1 cellular context compared by ENCODE assay signal in the genomic region with DNA sequence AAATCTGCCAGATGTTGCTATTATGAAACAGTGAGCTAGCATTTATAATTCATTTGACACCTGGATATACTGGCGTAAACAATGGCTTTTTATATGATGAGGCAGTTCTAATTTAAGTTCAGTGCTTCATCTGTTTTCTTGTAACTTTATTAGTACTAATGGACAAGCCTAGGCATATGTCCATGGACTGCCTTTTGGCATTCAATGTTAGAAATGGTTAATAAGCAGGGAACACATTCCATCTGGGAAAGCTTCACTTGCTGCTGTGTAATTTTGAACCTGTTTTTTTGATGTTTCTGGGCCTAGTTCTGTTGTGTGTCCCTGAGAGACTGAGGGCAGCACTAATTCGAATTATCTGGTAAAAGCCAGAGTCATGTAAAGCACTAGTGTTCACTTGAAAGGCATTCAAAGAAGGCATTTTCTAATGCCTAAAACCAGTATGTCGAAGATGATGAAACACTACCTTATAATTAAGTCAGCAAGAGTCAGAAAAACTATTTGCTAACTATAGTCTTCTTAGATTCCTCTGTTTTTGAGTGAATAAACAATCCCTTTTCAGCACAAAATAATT.
TF ChIP-seq lines count a peak whose summit lies in the region.

No MANE protein-coding gene starts in this region.

TF ChIP-seq in K562, 482 proteins besides CTCF, POLR2A, EP300 and RAD21 (continued from another document and continues in another):
- no peak for TF ChIP-seq TFE3 (CRISPR knock-in tag; IDR thresholded peaks at IDR 0.05)
- no peak for TF ChIP-seq ETV6 (IDR thresholded peaks at IDR 0.05; ENCODE audit: borderline replicate concordance in 1 of 2, low read depth in 2 of 2, low read length in 1 of 2)
- TF ChIP-seq ETV6 (CRISPR knock-in tag; IDR thresholded peaks at IDR 0.05; ENCODE audit: borderline replicate concordance), result no peak
- no peak for TF ChIP-seq XRCC3 (IDR thresholded peaks at IDR 0.05)
- no peak for TF ChIP-seq STAT5A (IDR thresholded peaks at IDR 0.05; ENCODE audit: borderline replicate concordance, low read length)
- TF ChIP-seq DNMT1 (IDR thresholded peaks at IDR 0.05), result no peak
- no peak for TF ChIP-seq TCF7 (IDR thresholded peaks at IDR 0.05; ENCODE audit: borderline replicate concordance)
- TF ChIP-seq, protein P1, sequence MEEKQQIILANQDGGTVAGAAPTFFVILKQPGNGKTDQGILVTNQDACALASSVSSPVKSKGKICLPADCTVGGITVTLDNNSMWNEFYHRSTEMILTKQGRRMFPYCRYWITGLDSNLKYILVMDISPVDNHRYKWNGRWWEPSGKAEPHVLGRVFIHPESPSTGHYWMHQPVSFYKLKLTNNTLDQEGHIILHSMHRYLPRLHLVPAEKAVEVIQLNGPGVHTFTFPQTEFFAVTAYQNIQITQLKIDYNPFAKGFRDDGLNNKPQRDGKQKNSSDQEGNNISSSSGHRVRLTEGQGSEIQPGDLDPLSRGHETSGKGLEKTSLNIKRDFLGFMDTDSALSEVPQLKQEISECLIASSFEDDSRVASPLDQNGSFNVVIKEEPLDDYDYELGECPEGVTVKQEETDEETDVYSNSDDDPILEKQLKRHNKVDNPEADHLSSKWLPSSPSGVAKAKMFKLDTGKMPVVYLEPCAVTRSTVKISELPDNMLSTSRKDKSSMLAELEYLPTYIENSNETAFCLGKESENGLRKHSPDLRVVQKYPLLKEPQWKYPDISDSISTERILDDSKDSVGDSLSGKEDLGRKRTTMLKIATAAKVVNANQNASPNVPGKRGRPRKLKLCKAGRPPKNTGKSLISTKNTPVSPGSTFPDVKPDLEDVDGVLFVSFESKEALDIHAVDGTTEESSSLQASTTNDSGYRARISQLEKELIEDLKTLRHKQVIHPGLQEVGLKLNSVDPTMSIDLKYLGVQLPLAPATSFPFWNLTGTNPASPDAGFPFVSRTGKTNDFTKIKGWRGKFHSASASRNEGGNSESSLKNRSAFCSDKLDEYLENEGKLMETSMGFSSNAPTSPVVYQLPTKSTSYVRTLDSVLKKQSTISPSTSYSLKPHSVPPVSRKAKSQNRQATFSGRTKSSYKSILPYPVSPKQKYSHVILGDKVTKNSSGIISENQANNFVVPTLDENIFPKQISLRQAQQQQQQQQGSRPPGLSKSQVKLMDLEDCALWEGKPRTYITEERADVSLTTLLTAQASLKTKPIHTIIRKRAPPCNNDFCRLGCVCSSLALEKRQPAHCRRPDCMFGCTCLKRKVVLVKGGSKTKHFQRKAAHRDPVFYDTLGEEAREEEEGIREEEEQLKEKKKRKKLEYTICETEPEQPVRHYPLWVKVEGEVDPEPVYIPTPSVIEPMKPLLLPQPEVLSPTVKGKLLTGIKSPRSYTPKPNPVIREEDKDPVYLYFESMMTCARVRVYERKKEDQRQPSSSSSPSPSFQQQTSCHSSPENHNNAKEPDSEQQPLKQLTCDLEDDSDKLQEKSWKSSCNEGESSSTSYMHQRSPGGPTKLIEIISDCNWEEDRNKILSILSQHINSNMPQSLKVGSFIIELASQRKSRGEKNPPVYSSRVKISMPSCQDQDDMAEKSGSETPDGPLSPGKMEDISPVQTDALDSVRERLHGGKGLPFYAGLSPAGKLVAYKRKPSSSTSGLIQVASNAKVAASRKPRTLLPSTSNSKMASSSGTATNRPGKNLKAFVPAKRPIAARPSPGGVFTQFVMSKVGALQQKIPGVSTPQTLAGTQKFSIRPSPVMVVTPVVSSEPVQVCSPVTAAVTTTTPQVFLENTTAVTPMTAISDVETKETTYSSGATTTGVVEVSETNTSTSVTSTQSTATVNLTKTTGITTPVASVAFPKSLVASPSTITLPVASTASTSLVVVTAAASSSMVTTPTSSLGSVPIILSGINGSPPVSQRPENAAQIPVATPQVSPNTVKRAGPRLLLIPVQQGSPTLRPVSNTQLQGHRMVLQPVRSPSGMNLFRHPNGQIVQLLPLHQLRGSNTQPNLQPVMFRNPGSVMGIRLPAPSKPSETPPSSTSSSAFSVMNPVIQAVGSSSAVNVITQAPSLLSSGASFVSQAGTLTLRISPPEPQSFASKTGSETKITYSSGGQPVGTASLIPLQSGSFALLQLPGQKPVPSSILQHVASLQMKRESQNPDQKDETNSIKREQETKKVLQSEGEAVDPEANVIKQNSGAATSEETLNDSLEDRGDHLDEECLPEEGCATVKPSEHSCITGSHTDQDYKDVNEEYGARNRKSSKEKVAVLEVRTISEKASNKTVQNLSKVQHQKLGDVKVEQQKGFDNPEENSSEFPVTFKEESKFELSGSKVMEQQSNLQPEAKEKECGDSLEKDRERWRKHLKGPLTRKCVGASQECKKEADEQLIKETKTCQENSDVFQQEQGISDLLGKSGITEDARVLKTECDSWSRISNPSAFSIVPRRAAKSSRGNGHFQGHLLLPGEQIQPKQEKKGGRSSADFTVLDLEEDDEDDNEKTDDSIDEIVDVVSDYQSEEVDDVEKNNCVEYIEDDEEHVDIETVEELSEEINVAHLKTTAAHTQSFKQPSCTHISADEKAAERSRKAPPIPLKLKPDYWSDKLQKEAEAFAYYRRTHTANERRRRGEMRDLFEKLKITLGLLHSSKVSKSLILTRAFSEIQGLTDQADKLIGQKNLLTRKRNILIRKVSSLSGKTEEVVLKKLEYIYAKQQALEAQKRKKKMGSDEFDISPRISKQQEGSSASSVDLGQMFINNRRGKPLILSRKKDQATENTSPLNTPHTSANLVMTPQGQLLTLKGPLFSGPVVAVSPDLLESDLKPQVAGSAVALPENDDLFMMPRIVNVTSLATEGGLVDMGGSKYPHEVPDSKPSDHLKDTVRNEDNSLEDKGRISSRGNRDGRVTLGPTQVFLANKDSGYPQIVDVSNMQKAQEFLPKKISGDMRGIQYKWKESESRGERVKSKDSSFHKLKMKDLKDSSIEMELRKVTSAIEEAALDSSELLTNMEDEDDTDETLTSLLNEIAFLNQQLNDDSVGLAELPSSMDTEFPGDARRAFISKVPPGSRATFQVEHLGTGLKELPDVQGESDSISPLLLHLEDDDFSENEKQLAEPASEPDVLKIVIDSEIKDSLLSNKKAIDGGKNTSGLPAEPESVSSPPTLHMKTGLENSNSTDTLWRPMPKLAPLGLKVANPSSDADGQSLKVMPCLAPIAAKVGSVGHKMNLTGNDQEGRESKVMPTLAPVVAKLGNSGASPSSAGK (IDR thresholded peaks at IDR 0.05), result 0 out of 2 replicates have a peak, but pooled peaks have one; percentile 19
- TF ChIP-seq MYC (IDR thresholded peaks at IDR 0.05; ENCODE audit: low read depth, low read length), result no peak
- no peak for TF ChIP-seq MYC (CRISPR knock-in tag; IDR thresholded peaks at IDR 0.05; ENCODE audit: borderline replicate concordance, low read depth)
- no peak for TF ChIP-seq XRCC5 (IDR thresholded peaks at IDR 0.05; ENCODE audit: low read depth, low read length)
- 0 out of 2 replicates have a peak, but pooled peaks have one; percentile 49 for TF ChIP-seq SMAD4 (CRISPR knock-in tag; conservative IDR thresholded peaks at IDR 0.05)
- TF ChIP-seq GMEB1 (CRISPR knock-in tag; IDR thresholded peaks at IDR 0.05), result no peak
- no peak for TF ChIP-seq GTF2F1 (IDR thresholded peaks at IDR 0.05; ENCODE audit: low read depth, low read length)
- no peak for TF ChIP-seq POU5F1 (IDR thresholded peaks at IDR 0.05; ENCODE audit: borderline replicate concordance, low read depth, low read length, partially characterized antibody)
- TF ChIP-seq CHAMP1 (IDR thresholded peaks at IDR 0.05), result no peak
- peak; percentile 60; the same call in 1 of the 2 replicates for TF ChIP-seq CEBPG (CRISPR knock-in tag; IDR thresholded peaks at IDR 0.05)
- peak; percentile 61 to 93 for TF ChIP-seq CEBPG (tag; conservative IDR thresholded peaks at IDR 0.05 in 1 of 2, IDR thresholded peaks at IDR 0.05 in 1 of 2)
- no peak for TF ChIP-seq ZNF121 (CRISPR knock-in tag; conservative IDR thresholded peaks at IDR 0.05)
- no peak for TF ChIP-seq ARID2 (IDR thresholded peaks at IDR 0.05)
- no peak for TF ChIP-seq HES1 (IDR thresholded peaks at IDR 0.05; ENCODE audit: low read depth)
- TF ChIP-seq L3MBTL2 (IDR thresholded peaks at IDR 0.05), result 0 out of 2 replicates have a peak, but pooled peaks have one; percentile 21
- TF ChIP-seq, protein P2, sequence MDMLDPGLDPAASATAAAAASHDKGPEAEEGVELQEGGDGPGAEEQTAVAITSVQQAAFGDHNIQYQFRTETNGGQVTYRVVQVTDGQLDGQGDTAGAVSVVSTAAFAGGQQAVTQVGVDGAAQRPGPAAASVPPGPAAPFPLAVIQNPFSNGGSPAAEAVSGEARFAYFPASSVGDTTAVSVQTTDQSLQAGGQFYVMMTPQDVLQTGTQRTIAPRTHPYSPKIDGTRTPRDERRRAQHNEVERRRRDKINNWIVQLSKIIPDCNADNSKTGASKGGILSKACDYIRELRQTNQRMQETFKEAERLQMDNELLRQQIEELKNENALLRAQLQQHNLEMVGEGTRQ (CRISPR knock-in tag; IDR thresholded peaks at IDR 0.05), result no peak
- TF ChIP-seq HOXB6 (CRISPR knock-in tag; IDR thresholded peaks at IDR 0.05; ENCODE audit: borderline replicate concordance), result no peak
- no peak for TF ChIP-seq BCOR (IDR thresholded peaks at IDR 0.05)
- 0 out of 2 replicates have a peak, but pooled peaks have one; percentile 34 for TF ChIP-seq CXXC5 (CRISPR knock-in tag; IDR thresholded peaks at IDR 0.05)
- no peak for TF ChIP-seq NR2C1 (IDR thresholded peaks at IDR 0.05)
- no peak for TF ChIP-seq NR2C1 (tag; IDR thresholded peaks at IDR 0.05)
- TF ChIP-seq ZNF253 (CRISPR knock-in tag; conservative IDR thresholded peaks at IDR 0.05), result no peak
- no peak for TF ChIP-seq NRF1 (conservative IDR thresholded peaks at IDR 0.05 in 1 of 2, IDR thresholded peaks at IDR 0.05 in 1 of 2)
- peak; percentile 30; the same call in 1 of the 2 replicates for TF ChIP-seq ZNF584 (CRISPR knock-in tag; IDR thresholded peaks at IDR 0.05; ENCODE audit: low read depth)
- no peak for TF ChIP-seq NCOA1 (IDR thresholded peaks at IDR 0.05; ENCODE audit: low read depth)
